ENCODE assay signal across 8 cellular contexts in genomic region chr17:35372846-35373531, GRCh38. TPM values are rescaled to one million over a fixed set of nuclear protein-coding genes. Genes with fewer than 3 reads are reported as not detected.
DNase-seq lines count a peak whose midpoint lies in the region; ATAC-seq lines count a peak whose summit lies in the region.

No MANE protein-coding gene starts in this region.

- DNase-seq in Right ventricle myocardium inferior (ENCODE audit: missing footprints) = peak; percentile 67
- DNase-seq in cardiac septum (ENCODE audit: low spot score) = no peak
- DNase-seq in MG63 = peak; percentile 43
- DNase-seq in activated T-helper 1 cell treated with Interleukin-2 at 50 U/mL for 16 hours (ENCODE audit: low read depth) = peak; percentile 4
- DNase-seq in glomerular visceral epithelial cell (ENCODE audit: extremely low spot score) = peak; percentile 20
- peak; percentile 10 for DNase-seq in retina
- no peak for DNase-seq in NCI-H446 treated with DMSO at 0.1 percent for 48 hours (lab: John Stamatoyannopoulos, UW)
- no peak for DNase-seq in RKO (ENCODE audit: low spot score)

- ATAC-seq in Right ventricle myocardium inferior = no peak

- peak overlapping the region; percentile 60 for H3K4me3 ChIP-seq in MG63

- intact Hi-C loops in Right ventricle myocardium inferior (cut with DNase I) (loop anchor here (2.0 to 5.0 kb wide), 3 partner anchors 60 to 164 kb away; partner anchors contain the start of genes SLFN12 and SLFN12L), cardiac septum (cut with DNase I) (loop anchor here (1.0 to 10.0 kb wide), 6 partner anchors 26 to 1118 kb away; partner anchors contain the start of genes CCL2, SLFN12L, SLFN13 and TAF15)

- H3K27me3 ChIP-seq in MG63 = no peaks in the 10 kb centered on the region

- H3K36me3 ChIP-seq in MG63 = peaks cover 24% of the 10 kb centered on the region

- peaks cover 5% of the 10 kb centered on the region; the same call in 1 of the 2 replicates for H3K9me3 ChIP-seq in MG63

RNA-seq across cellular contexts. Expression of gene SLFN11, which starts 0.4 kb away (rescaled TPM):
- total RNA-seq in Right ventricle myocardium inferior = 18.1 TPM
- 23.0 TPM for total RNA-seq in cardiac septum
- 22.8 and 25.1 TPM in 2 replicates for total RNA-seq in MG63 (2014; rRNA removed; shearing (Covaris generic); ENCODE audit: low replicate concordance)

RNA-seq across cellular contexts. Expression of gene SLFN12, which starts 59.3 kb away (rescaled TPM):
- total RNA-seq in Right ventricle myocardium inferior (3.0 TPM), cardiac septum (4.3 TPM)
- total RNA-seq in MG63 (2014; rRNA removed; shearing (Covaris generic); ENCODE audit: low replicate concordance) = 9.1 and 10.0 TPM in 2 replicates

Comparison
In these comparisons a context has a peak if more than half of its experiments do, and no peak if none do; other contexts are left out.
1. DNase-seq: peak in Right ventricle myocardium inferior (single experiment), MG63 (single experiment), activated T-helper 1 cell treated with Interleukin-2 at 50 U/mL for 16 hours (single experiment), glomerular visceral epithelial cell (single experiment) and retina (single experiment); none in cardiac septum (single experiment), NCI-H446 treated with DMSO at 0.1 percent for 48 hours (single experiment) and RKO (single experiment).